ENCODE assay signal across 2 cellular contexts in genomic region chr2:36562245-36562644, GRCh38.
TF ChIP-seq lines count a peak whose summit lies in the region.

No MANE protein-coding gene starts in this region.

TF ChIP-seq in HCT116, 20 proteins besides CTCF, POLR2A, EP300 and RAD21 (continued from another document):
- no peak for TF ChIP-seq REST (IDR thresholded peaks at IDR 0.05; ENCODE audit: low read depth)
- no peak for TF ChIP-seq MAX (IDR thresholded peaks at IDR 0.05)
- TF ChIP-seq EZH2phosphoT487 (IDR thresholded peaks at IDR 0.05; ENCODE audit: borderline replicate concordance), result no peak
- TF ChIP-seq TCF7L2 (IDR thresholded peaks at IDR 0.05; ENCODE audit: borderline replicate concordance, extremely low read depth, insufficient read depth, insufficient read length), result no peak
TF ChIP-seq in HCT116: peak in this region for 0.

TF ChIP-seq in SK-N-SH, 30 proteins besides CTCF, POLR2A, EP300 and RAD21 (continued from another document):
- no peak for TF ChIP-seq PBX3 (IDR thresholded peaks at IDR 0.05)
- no peak for TF ChIP-seq FOXJ3 (CRISPR knock-in tag; IDR thresholded peaks at IDR 0.05)
- TF ChIP-seq ELF1 (IDR thresholded peaks at IDR 0.05), result no peak
- no peak for TF ChIP-seq TEAD4 (IDR thresholded peaks at IDR 0.05; ENCODE audit: borderline replicate concordance, insufficient read depth)
